8 cellular contexts compared by ENCODE assay signal in genomic region chr11:70650075-70650909, GRCh38.
A peak's percentile ranks its signal among the peaks of the same experiment; 100 is the strongest.
DNase-seq lines count a peak whose midpoint lies in the region; ATAC-seq and TF ChIP-seq lines count a peak whose summit lies in the region.

No MANE protein-coding gene starts in this region.

- H3K9me3 ChIP-seq in DND-41 (ENCODE audit: insufficient read depth, low read length, severe bottlenecking) = no peaks in the 10 kb centered on the region
- H3K9me3 ChIP-seq in CD8-positive, alpha-beta memory T cell (ENCODE audit: low read length) = no peaks in the 10 kb centered on the region

- H3K4me3 Mint-ChIP-seq in CD8-positive, alpha-beta memory T cell = no peak overlapping the region

- H3K9me3 Mint-ChIP-seq in CD8-positive, alpha-beta memory T cell = peaks cover 0 to 4% (median 0%) of the 10 kb centered on the region in 5 donors

- ATAC-seq in DND-41 (ENCODE audit: insufficient read depth, low read depth) (peak; percentile 100), sciatic nerve (peak; percentile 86), HG03135 (IDR thresholded peaks at IDR 0.05; ENCODE audit: unreplicated experiment) (no peak), HG02981 (IDR thresholded peaks at IDR 0.05; ENCODE audit: unreplicated experiment) (no peak)

- TF ChIP-seq CTCF in DND-41 (IDR thresholded peaks at IDR 0.05; ENCODE audit: borderline replicate concordance, extremely low read depth, low read length, poor library complexity, severe bottlenecking) = no peak

- H3K27me3 Mint-ChIP-seq in CD8-positive, alpha-beta memory T cell = peaks cover 5 to 14% of the 10 kb centered on the region in 2 donors

- no peak overlapping the region for H3K9ac ChIP-seq in DND-41 (ENCODE audit: low read depth, low read length)

- POLR2A ChIA-PET in CD8-positive, alpha-beta memory T cell (lab: Charles Lee) = no interaction called here

- H3K79me2 ChIP-seq in DND-41 (ENCODE audit: insufficient read depth, low read length) = no peaks in the 10 kb centered on the region

- no peaks in the 10 kb centered on the region for H3K36me3 ChIP-seq in DND-41 (ENCODE audit: insufficient read depth, low read length)
- H3K36me3 ChIP-seq in CD8-positive, alpha-beta memory T cell (ENCODE audit: insufficient read depth, low read length) = no peaks in the 10 kb centered on the region

- intact Hi-C loops in sciatic nerve (cut with DNase I) = no loop called here

- no peak overlapping the region for H3K4me3 ChIP-seq in DND-41 (ENCODE audit: low read depth in 1 of 2, low read length in 2 of 2)
- no peak overlapping the region for H3K4me3 ChIP-seq in CD8-positive, alpha-beta memory T cell (ENCODE audit: low read length)

- H3K4me2 ChIP-seq in DND-41 (ENCODE audit: insufficient read depth, low read length) = no peak overlapping the region

- CTCF ChIA-PET in CD8-positive, alpha-beta memory T cell (lab: Charles Lee) = no interaction called here

- in situ Hi-C loops in KBM-7 (cut with MboI; ENCODE audit: low pct_unique_long_range_greater_than_20kb, low sequenced_read_pairs) = no loop called here

- DNase-seq in DND-41 (peak; percentile 84), KBM-7 (peak; percentile 67), glomerular endothelial cell (ENCODE audit: extremely low read depth, low read depth, low spot score) (peak; percentile 10), sciatic nerve (ENCODE audit: low spot score) (peak; percentile 76)
- peak; percentile 42 to 56 for DNase-seq in activated CD4-positive, alpha-beta T cell treated with anti-CD3 and anti-CD28 coated beads, Interleukin-2, amount 50 U/mL, for 48 hours
- no peak for DNase-seq in CD8-positive, alpha-beta memory T cell

- no peaks in the 10 kb centered on the region for H3K27me3 ChIP-seq in DND-41 (ENCODE audit: insufficient read depth, low read length, poor library complexity)
- no peaks in the 10 kb centered on the region for H3K27me3 ChIP-seq in CD8-positive, alpha-beta memory T cell (ENCODE audit: insufficient read depth, low read length, poor library complexity, severe bottlenecking)

- no peak overlapping the region for H2AFZ ChIP-seq in DND-41 (ENCODE audit: low read depth, low read length)

- no peak overlapping the region for H3K27ac ChIP-seq in DND-41 (ENCODE audit: low read length)
- no peak overlapping the region for H3K27ac ChIP-seq in CD8-positive, alpha-beta memory T cell (ENCODE audit: low read depth, low read length)

- peaks cover 41% of the 10 kb centered on the region for H4K20me1 ChIP-seq in DND-41 (ENCODE audit: insufficient read depth, low read length)

- no peaks in the 10 kb centered on the region for H3K36me3 Mint-ChIP-seq in CD8-positive, alpha-beta memory T cell

- no peak overlapping the region for H3K27ac Mint-ChIP-seq in CD8-positive, alpha-beta memory T cell

- H3K4me1 ChIP-seq in DND-41 (ENCODE audit: insufficient read depth, low read length) = no peaks in the 10 kb centered on the region
- H3K4me1 ChIP-seq in CD8-positive, alpha-beta memory T cell (ENCODE audit: insufficient read depth, low read length) = no peaks in the 10 kb centered on the region

- H3K4me1 Mint-ChIP-seq in CD8-positive, alpha-beta memory T cell = no peaks in the 10 kb centered on the region

Comparison
In these comparisons a context has a peak if more than half of its experiments do, and no peak if none do; other contexts are left out.
1. ATAC-seq: peak in DND-41 (single experiment) and sciatic nerve (single experiment); none in HG03135 (single experiment) and HG02981 (single experiment).
2. DNase-seq: peak in DND-41 (single experiment), KBM-7 (single experiment), activated CD4-positive, alpha-beta T cell treated with anti-CD3 and anti-CD28 coated beads, Interleukin-2, amount 50 U/mL, for 48 hours (2 of 2), glomerular endothelial cell (single experiment) and sciatic nerve (single experiment); none in CD8-positive, alpha-beta memory T cell (0 of 5).